In genomic region chr1:110264430-110264829, GRCh38 we compare ENCODE assay signal across 22 cellular contexts.
"Had no signal": no experiment of that assay in that cellular context is flagged by ENCODE, and none has a peak within 500 bp of the region (broad histone marks: within the 10 kb centered on the region; RNA-seq: fewer than 3 reads in every experiment).

No MANE protein-coding gene starts in this region.

- H3K27ac ChIP-seq: colonic mucosa, epithelial cell of prostate, esophagus muscularis mucosa, lower lobe of right lung, pancreas, prostate gland, sigmoid colon had no signal

- ATAC-seq: left colon; lower lobe of right lung; natural killer cell treated with Interleukin-12 subunit alpha and Interleukin-12 subunit beta and Interleukin-15 and Interleukin-18, amount 100 ng/mL, for 72 hours; pancreas had no signal

- H3K27me3 ChIP-seq: colonic mucosa, pancreas had no signal

- H3K4me1 ChIP-seq: colonic mucosa, esophagus muscularis mucosa, pancreas, prostate gland, sigmoid colon had no signal

- H3K27ac Mint-ChIP-seq: memory B cell; mesothelial cell of epicardium; natural killer cell treated with Interleukin-12 subunit alpha and Interleukin-12 subunit beta and Interleukin-15 and Interleukin-18, amount 100 ng/mL, for 72 hours had no signal

- H3K36me3 Mint-ChIP-seq: mesothelial cell of epicardium; natural killer cell treated with Interleukin-12 subunit alpha and Interleukin-12 subunit beta and Interleukin-15 and Interleukin-18, amount 100 ng/mL, for 72 hours had no signal

- FAIRE-seq: pancreas, small intestine had no signal

- H3K36me3 ChIP-seq: colonic mucosa, esophagus muscularis mucosa, lower lobe of right lung, pancreas, prostate gland, sigmoid colon had no signal

- H3K27me3 Mint-ChIP-seq: memory B cell had no signal

- DNase-seq: caudate nucleus; colonic mucosa; effector CD8-positive, alpha-beta T cell; foreskin fibroblast; head of caudate nucleus; hippocampal formation; left colon; lower lobe of right lung; occipital lobe; pancreas; retina; sigmoid colon; small intestine; stimulated activated CD4-positive, alpha-beta T cell treated with anti-CD3 and anti-CD28 coated beads, Interleukin-12 subunit alpha, Interleukin-12 subunit beta, amount 100 ng/mL, for 4 hours; stimulated activated naive CD4-positive, alpha-beta T cell treated with Interleukin-2 at 50 U/mL for 16 hours; trophoblast cell had no signal

- H3K9me3 ChIP-seq: colonic mucosa, esophagus muscularis mucosa, lower lobe of right lung, pancreas, prostate gland, sigmoid colon had no signal

- H3K4me3 Mint-ChIP-seq: memory B cell; mesothelial cell of epicardium; natural killer cell treated with Interleukin-12 subunit alpha and Interleukin-12 subunit beta and Interleukin-15 and Interleukin-18, amount 100 ng/mL, for 72 hours had no signal

- H3K9me3 Mint-ChIP-seq: memory B cell; mesothelial cell of epicardium; natural killer cell treated with Interleukin-12 subunit alpha and Interleukin-12 subunit beta and Interleukin-15 and Interleukin-18, amount 100 ng/mL, for 72 hours had no signal

- H3K4me3 ChIP-seq: colonic mucosa, esophagus muscularis mucosa, lower lobe of right lung, pancreas, prostate gland, sigmoid colon had no signal
